In genomic region chr2:86523491-86523890, GRCh38 we compare ENCODE assay signal across 23 cellular contexts.
"Had no signal": no experiment of that assay in that cellular context is flagged by ENCODE, and none has a peak within 500 bp of the region (broad histone marks: within the 10 kb centered on the region; RNA-seq: fewer than 3 reads in every experiment).

No MANE protein-coding gene starts in this region.

- FAIRE-seq: urothelium cell line had no signal

- DNase-seq: stimulated activated CD4-positive, alpha-beta T cell treated with anti-CD3 and anti-CD28 coated beads, Interleukin-2, amount 100 ng/mL, for 48 hours; stimulated activated CD4-positive, alpha-beta T cell treated with anti-CD3 and anti-CD28 coated beads, Interleukin-4, amount 100 ng/mL, for 1 hour; stimulated activated CD4-positive, alpha-beta T cell treated with anti-CD3 and anti-CD28 coated beads, Interleukin-4, amount 100 ng/mL, for 24 hours; stimulated activated CD4-positive, alpha-beta T cell treated with anti-CD3 and anti-CD28 coated beads, Interleukin-4, amount 100 ng/mL, for 4 hours; stimulated activated CD8-positive, alpha-beta memory T cell treated with anti-CD3 and anti-CD28 coated beads, Interleukin-4, amount 100 ng/mL, for 48 hours; stimulated activated naive B cell treated with anti-CD40 and anti-IgM and Interleukin-4, amounts not matched to agents 10 μg/mL and 1 μg/mL and 100 μg/mL, for 72 hours; stimulated activated naive CD4-positive, alpha-beta T cell; stimulated activated naive CD4-positive, alpha-beta T cell treated with Interleukin-2 at 50 U/mL for 16 hours; stimulated activated naive CD8-positive, alpha-beta T cell treated with anti-CD3 and anti-CD28 coated beads, Interleukin-15, amount 100 ng/mL, for 72 hours; stimulated activated naive CD8-positive, alpha-beta T cell treated with anti-CD3 and anti-CD28 coated beads, Interleukin-15, Interleukin-2, amounts not matched to agents 100 U/mL and 50 U/mL, for 24 hours; stomach; substantia nigra; testis; thyroid gland; tibial artery; transverse colon; trophoblast cell; upper lobe of left lung; upper lobe of right lung; uterus had no signal

- ATAC-seq: stimulated activated effector memory CD8-positive, alpha-beta T cell treated with anti-CD3 and anti-CD28 coated beads, Interleukin-12 subunit alpha, Interleukin-12 subunit beta, amount 100 ng/mL, for 72 hours; stimulated activated memory B cell treated with anti-CD40 and anti-IgM and Interleukin-4, amounts not matched to agents 10 μg/mL and 1 μg/mL and 100 μg/mL, for 72 hours; stimulated activated naive B cell treated with anti-CD40 and anti-IgM and Interleukin-4, amounts not matched to agents 10 μg/mL and 1 μg/mL and 100 μg/mL, for 72 hours; stimulated activated naive CD8-positive, alpha-beta T cell treated with anti-CD3 and anti-CD28 coated beads, Interleukin-15, amount 100 ng/mL, for 72 hours; stimulated activated naive CD8-positive, alpha-beta T cell treated with anti-CD3 and anti-CD28 coated beads, Interleukin-15, Interleukin-2, amounts not matched to agents 100 U/mL and 50 U/mL, for 24 hours had no signal
